In genomic region chr11:61885784-61886580, GRCh38 we compare ENCODE assay signal across 19 cellular contexts. TPM values are rescaled to one million over a fixed set of nuclear protein-coding genes. Genes with fewer than 3 reads are reported as not detected.
DNase-seq lines count a peak whose midpoint lies in the region; ATAC-seq and TF ChIP-seq lines count a peak whose summit lies in the region.
"Had no signal": no experiment of that assay in that cellular context is flagged by ENCODE, and none has a peak within 500 bp of the region (broad histone marks: within the 10 kb centered on the region; RNA-seq: fewer than 3 reads in every experiment).

No MANE protein-coding gene starts in this region.

- H3K27ac ChIP-seq in heart right ventricle (peak overlapping the region in 7 of 10 donors; percentile 14 to 97 (median 75)), RWPE2 (ENCODE audit: poor library complexity, severe bottlenecking) (peak overlapping the region; percentile 84), mesendoderm (ENCODE audit: low read depth, low read length) (no peak overlapping the region)
- H3K27ac ChIP-seq: 22Rv1 had no signal

- H3K9me3 ChIP-seq in heart right ventricle (no peaks in the 10 kb centered on the region), RWPE2 (ENCODE audit: severe bottlenecking) (no peaks in the 10 kb centered on the region), skeletal muscle satellite cell (replicated peaks; ENCODE audit: low read length) (peaks cover 5% of the 10 kb centered on the region)

- no peak overlapping the region for H3K18ac ChIP-seq in mesendoderm (ENCODE audit: low read length)

- no peaks in the 10 kb centered on the region for H3K79me2 ChIP-seq in mesendoderm (ENCODE audit: control insufficient read depth, insufficient read depth, low read length)

- H3K79me1 ChIP-seq in mesendoderm (ENCODE audit: low read length) = no peaks in the 10 kb centered on the region

- no peak for DNase-seq in heart right ventricle
- no peak for DNase-seq in Right ventricle myocardium inferior (ENCODE audit: missing footprints)
- DNase-seq in RWPE2 (ENCODE audit: low spot score) = no peak
- peak; percentile 55 for DNase-seq in mesendoderm
- no peak for DNase-seq in NCI-H1694 treated with DMSO at 0.1 percent for 48 hours (lab: John Stamatoyannopoulos, UW)
- no peak for DNase-seq in NCI-H774 (lab: John Stamatoyannopoulos, UW)
- DNase-seq: Calu3; CD8-positive, alpha-beta memory T cell; MV-4-11; NCI-H146; NCI-H2029; NCI-H526 treated with DMSO at 0.1 percent for 48 hours had no signal

- H3K36me3 ChIP-seq in heart right ventricle (peaks cover 0 to 9% (median 0%) of the 10 kb centered on the region in 9 donors), RWPE2 (ENCODE audit: low read depth) (peaks cover 49% of the 10 kb centered on the region), mesendoderm (ENCODE audit: control insufficient read depth, insufficient read depth, low read length) (no peaks in the 10 kb centered on the region), skeletal muscle satellite cell (ENCODE audit: insufficient read depth, low read length) (peaks cover 27% of the 10 kb centered on the region)

- H3K27me3 ChIP-seq in heart right ventricle (no peaks in the 10 kb centered on the region), RWPE2 (ENCODE audit: insufficient read depth, poor library complexity, severe bottlenecking) (no peaks in the 10 kb centered on the region), mesendoderm (ENCODE audit: insufficient read depth, low read length, poor library complexity) (no peaks in the 10 kb centered on the region), skeletal muscle satellite cell (ENCODE audit: control insufficient read depth, insufficient read depth, low read length) (no peaks in the 10 kb centered on the region)

- intact Hi-C loops in heart right ventricle (cut with DNase I) = loop anchor here in 3 of 10 donors (5.0 kb wide), 1 partner anchor 69 kb away; the partner anchor contains the start of gene FADS1 (in 3 of the 3)
- intact Hi-C loops in Right ventricle myocardium inferior (cut with DNase I) = no loop called here

- no peak overlapping the region for H3K56ac ChIP-seq in mesendoderm (ENCODE audit: low read length)

- H3K4me3 ChIP-seq in heart right ventricle (no peak overlapping the region), RWPE2 (ENCODE audit: severe bottlenecking) (no peak overlapping the region), mesendoderm (ENCODE audit: low read length) (no peak overlapping the region), skeletal muscle satellite cell (ENCODE audit: low read length) (no peak overlapping the region)

- no peak overlapping the region for H2BK120ac ChIP-seq in mesendoderm (ENCODE audit: low read depth, low read length)

- H2BK15ac ChIP-seq in mesendoderm (replicated peaks; ENCODE audit: low read depth) = no peak overlapping the region

- no peak overlapping the region for H2AK5ac ChIP-seq in mesendoderm (ENCODE audit: low read length)

- no peak overlapping the region for H3K9ac ChIP-seq in mesendoderm (ENCODE audit: low read length)
- H3K9ac ChIP-seq in skeletal muscle satellite cell (ENCODE audit: low read depth, low read length) = no peak overlapping the region

- H3K4me2 ChIP-seq in mesendoderm (ENCODE audit: low read length) (no peak overlapping the region), skeletal muscle satellite cell (ENCODE audit: low read length) (peak overlapping the region; percentile 48)

- H3K4me1 ChIP-seq in heart right ventricle (peaks cover 15 to 96% (median 78%) of the 10 kb centered on the region in 9 donors), RWPE2 (ENCODE audit: insufficient read depth, poor library complexity, severe bottlenecking) (peaks cover 26% of the 10 kb centered on the region), mesendoderm (ENCODE audit: control insufficient read depth, low read depth, low read length) (peaks cover 6% of the 10 kb centered on the region), skeletal muscle satellite cell (ENCODE audit: control insufficient read depth, insufficient read depth, low read length) (peaks cover 50% of the 10 kb centered on the region)

- no peak overlapping the region for H3K4ac ChIP-seq in mesendoderm (ENCODE audit: low read depth, low read length)

- TF ChIP-seq CTCF in heart right ventricle (IDR thresholded peaks at IDR 0.05) = no peak
- TF ChIP-seq CTCF in RWPE2 (IDR thresholded peaks at IDR 0.05; ENCODE audit: poor library complexity, severe bottlenecking) = no peak

- H2BK5ac ChIP-seq in mesendoderm (ENCODE audit: low read length) = no peak overlapping the region

- H4K8ac ChIP-seq in mesendoderm (ENCODE audit: low read depth, low read length) = no peak overlapping the region

- H4K5ac ChIP-seq in mesendoderm (ENCODE audit: low read length) = no peak overlapping the region

- ATAC-seq in heart right ventricle (no peak), Right ventricle myocardium inferior (no peak), RWPE2 (ENCODE audit: low read depth) (no peak), HG03571 (IDR thresholded peaks at IDR 0.05; ENCODE audit: unreplicated experiment) (no peak)
- ATAC-seq: SK-N-SH treated with all-trans-retinoic acid at 6 μM for 48 hours had no signal

- H3K23ac ChIP-seq in mesendoderm (ENCODE audit: low read length) = no peak overlapping the region

- WGBS in heart right ventricle, 2 donors = 90 to 96% methylated on average over 13 of the region's 13 CpGs
- no CpG with 5 or more reads among the region's 13 CpGs for WGBS in mesendoderm (ENCODE audit: extremely low coverage, insufficient coverage, low lambda C conversion rate)

RNA-seq across cellular contexts. Expression of gene FADS3, which starts 5.4 kb away (rescaled TPM):
- total RNA-seq in heart right ventricle (100 to 1,000 TPM in 1 of 10 donors, 10 to 100 TPM in 9; 54.9 to 119 (median 71.1) TPM), Right ventricle myocardium inferior (113 TPM)
- polyA plus RNA-seq in heart right ventricle = 100 to 1,000 TPM; 119 to 217 TPM
- polyA plus RNA-seq in mesendoderm (2013, experiment 1 of 2) = 14.4 TPM
- polyA plus RNA-seq in mesendoderm (2013, experiment 2 of 2) = 13.9 TPM
- total RNA-seq in skeletal muscle satellite cell (2012; rRNA removed) = 88.2 and 105 TPM in 2 replicates

RNA-seq across cellular contexts. Expression of gene RAB3IL1, which starts 31.4 kb away (rescaled TPM):
- total RNA-seq in heart right ventricle = 10 to 100 TPM in 3 of 10 donors, 1 to 10 TPM in 7; 3.7 to 11.1 (median 6.6) TPM
- 1 to 10 TPM; 8.2 to 9.7 TPM for polyA plus RNA-seq in heart right ventricle
- total RNA-seq in Right ventricle myocardium inferior = 14.0 TPM
- 1.4 TPM for polyA plus RNA-seq in mesendoderm (2013, experiment 1 of 2)
- polyA plus RNA-seq in mesendoderm (2013, experiment 2 of 2) = 2.3 TPM
- 6.6 and 56.8 TPM in 2 replicates for total RNA-seq in skeletal muscle satellite cell (2012; rRNA removed)
- total RNA-seq: B cell had no signal
- polyA plus RNA-seq: CD14-positive monocyte; CD8-positive, alpha-beta memory T cell had no signal

RNA-seq across cellular contexts. Expression of gene FADS2, which starts 57.9 kb away (rescaled TPM):
- total RNA-seq in heart right ventricle = 10 to 100 TPM; 15.1 to 37.0 (median 23.5) TPM
- 10 to 100 TPM; 12.2 to 31.6 TPM for polyA plus RNA-seq in heart right ventricle
- total RNA-seq in Right ventricle myocardium inferior = 35.7 TPM
- 493 TPM for polyA plus RNA-seq in mesendoderm (2013, experiment 1 of 2)
- 506 TPM for polyA plus RNA-seq in mesendoderm (2013, experiment 2 of 2)
- 86.9 and 305 TPM in 2 replicates for total RNA-seq in skeletal muscle satellite cell (2012; rRNA removed)
- total RNA-seq: HT-29 had no signal
